ENCODE assay signal across 14 cellular contexts in genomic region chr20:16066571-16066970, GRCh38.
"Had no signal": no experiment of that assay in that cellular context is flagged by ENCODE, and none has a peak within 500 bp of the region (broad histone marks: within the 10 kb centered on the region; RNA-seq: fewer than 3 reads in every experiment).

No MANE protein-coding gene starts in this region.

- DNase-seq: activated CD4-positive, alpha-beta T cell treated with anti-CD3 and anti-CD28 coated beads, Interleukin-2, amount 50 U/mL, for 4 hours; activated gamma-delta T cell treated with Interleukin-2 at 50 U/mL for 16 hours; dermis blood vessel endothelial cell; effector memory CD4-positive, alpha-beta T cell; hippocampal formation; islet precursor cell; pancreas; stimulated activated CD4-positive, alpha-beta T cell treated with anti-CD3 and anti-CD28 coated beads, Interleukin-12 subunit alpha, Interleukin-12 subunit beta, amount 100 ng/mL, for 4 hours; stimulated activated CD4-positive, alpha-beta T cell treated with anti-CD3 and anti-CD28 coated beads, Interleukin-1b, Interleukin-23, amount 100 ng/mL, for 48 hours; stimulated activated CD8-positive, alpha-beta memory T cell treated with anti-CD3 and anti-CD28 coated beads, Interleukin-4, amount 100 ng/mL, for 48 hours; stimulated activated naive CD4-positive, alpha-beta T cell; upper lobe of right lung had no signal

- H3K4me3 ChIP-seq: pancreas, upper lobe of right lung had no signal

- H3K36me3 ChIP-seq: neutrophil, pancreas, upper lobe of right lung had no signal

- H3K27me3 ChIP-seq: neutrophil, pancreas, upper lobe of right lung had no signal

- FAIRE-seq: pancreas, TTC549 had no signal
